33 cellular contexts compared by ENCODE assay signal in the genomic region with DNA sequence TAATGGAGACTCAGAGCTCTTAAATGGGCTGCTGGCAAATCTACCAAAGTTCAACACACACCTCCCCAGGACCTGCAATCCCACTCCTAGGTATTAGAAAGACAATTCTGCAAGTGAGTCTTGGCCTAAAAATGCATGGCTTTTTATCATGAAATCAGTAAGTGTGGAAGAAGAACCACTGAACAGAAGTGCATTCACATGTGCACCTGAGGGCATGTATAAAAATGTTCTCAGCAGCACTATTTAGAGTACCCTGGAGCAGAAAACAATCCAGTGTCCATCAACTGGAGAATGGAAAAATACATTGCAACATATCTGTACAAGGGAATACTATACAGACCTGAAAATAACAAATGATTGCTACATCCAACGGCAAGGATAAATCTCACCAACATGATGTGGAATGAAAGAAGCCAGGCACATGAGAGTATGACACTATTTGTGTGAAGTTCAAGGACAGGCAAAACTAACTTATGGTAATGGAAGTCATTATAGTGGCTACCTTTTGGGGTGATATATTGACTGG. TPM values are rescaled to one million over a fixed set of nuclear protein-coding genes. Genes with fewer than 3 reads are reported as not detected.
"Had no signal": no experiment of that assay in that cellular context is flagged by ENCODE, and none has a peak within 500 bp of the region (broad histone marks: within the 10 kb centered on the region; RNA-seq: fewer than 3 reads in every experiment).

No MANE protein-coding gene starts in this region.

- H3K4me1 ChIP-seq: breast epithelium had no signal

- H3K4me3 ChIP-seq: adrenal gland, body of pancreas, breast epithelium had no signal

- DNase-seq: activated B cell treated with CpG ODN at 0.5 μM for 24 hours; activated CD4-positive, alpha-beta memory T cell treated with anti-CD3 and anti-CD28 coated beads for 36 hours; activated CD4-positive, alpha-beta T cell treated with anti-CD3 and anti-CD28 coated beads for 4 hours; activated CD4-positive, alpha-beta T cell treated with anti-CD3 and anti-CD28 coated beads, Interleukin-2, amount 10 ng/mL, durations not matched to agents 24 days and 14 days; activated CD4-positive, alpha-beta T cell treated with anti-CD3 and anti-CD28 coated beads, Interleukin-2, amount 50 U/mL, for 1 hour; activated CD4-positive, alpha-beta T cell treated with anti-CD3 and anti-CD28 coated beads, Interleukin-2, amount 50 U/mL, for 4 hours; activated CD4-positive, CD25-positive, alpha-beta regulatory T cell treated with anti-CD3 and anti-CD28 coated beads, Interleukin-2, amount 50 U/mL, for 72 hours; activated CD8-positive, alpha-beta memory T cell treated with anti-CD3 and anti-CD28 coated beads, Interleukin-2, amount 50 U/mL, for 4 hours; activated CD8-positive, alpha-beta T cell treated with anti-CD3 and anti-CD28 coated beads for 36 hours; activated effector memory CD4-positive, alpha-beta T cell treated with anti-CD3 and anti-CD28 coated beads, Interleukin-2, amount 50 U/mL, for 16 hours; activated gamma-delta T cell treated with Interleukin-2 at 50 U/mL for 16 hours; activated naive CD4-positive, alpha-beta T cell; activated naive CD4-positive, alpha-beta T cell treated with anti-CD3 and anti-CD28 coated beads for 36 hours; activated naive CD4-positive, alpha-beta T cell treated with anti-CD3 and anti-CD28 coated beads, Interleukin-2, amount 50 U/mL, for 16 hours; activated naive CD8-positive, alpha-beta T cell treated with anti-CD3 and anti-CD28 coated beads for 36 hours; activated T-cell treated with anti-CD3 and anti-CD28 coated beads for 4 hours; activated T-cell treated with anti-CD3 and anti-CD28 coated beads, Interleukin-2, amount 50 U/mL, for 1 hour; activated T-cell treated with anti-CD3 and anti-CD28 coated beads, Interleukin-2, amount 50 U/mL, for 4 hours; activated T-cell treated with anti-CD3 and anti-CD28 coated beads, Interleukin-2, amount 50 U/mL, for 72 hours; adrenal gland; amniotic stem cell; aorta; body of pancreas; brain microvascular endothelial cell; central memory CD4-positive, alpha-beta T cell; T-helper 2 cell; T-helper 9 cell had no signal

- H3K27ac ChIP-seq: adrenal gland, body of pancreas, brain microvascular endothelial cell, breast epithelium, VCaP had no signal

- H3K27me3 ChIP-seq: adrenal gland, body of pancreas, brain microvascular endothelial cell, breast epithelium had no signal

- H3K9me3 ChIP-seq: adrenal gland, body of pancreas, breast epithelium had no signal

- H3K36me3 ChIP-seq: adrenal gland, brain microvascular endothelial cell, breast epithelium had no signal

- ATAC-seq: activated CD8-positive, alpha-beta T cell treated with anti-CD3 and anti-CD28 coated beads for 36 hours; activated naive CD4-positive, alpha-beta T cell treated with anti-CD3 and anti-CD28 coated beads, Interleukin-2, amount 50 U/mL, for 72 hours; activated T-cell treated with anti-CD3 and anti-CD28 coated beads, Interleukin-2, amount 50 U/mL, for 4 hours; activated T-cell treated with anti-CD3 and anti-CD28 coated beads, Interleukin-2, amount 50 U/mL, for 72 hours; activated T-helper 17 cell treated with anti-CD3 and anti-CD28 coated beads, Interleukin-2, amount 50 U/mL, for 72 hours; body of pancreas had no signal

RNA-seq across cellular contexts. Expression of gene SLC6A1, which starts 8.1 kb away (rescaled TPM):
- total RNA-seq: activated B cell treated with CpG ODN at 0.5 μM for 24 hours; activated CD4-positive, alpha-beta memory T cell treated with anti-CD3 and anti-CD28 coated beads for 36 hours; activated CD4-positive, alpha-beta T cell treated with anti-CD3 and anti-CD28 coated beads, Interleukin-2, amount 10 ng/mL, durations not matched to agents 24 days and 14 days; activated CD8-positive, alpha-beta memory T cell treated with anti-CD3 and anti-CD28 coated beads for 36 hours; activated CD8-positive, alpha-beta T cell treated with anti-CD3 and anti-CD28 coated beads for 36 hours; activated naive CD4-positive, alpha-beta T cell treated with anti-CD3 and anti-CD28 coated beads for 36 hours; activated naive CD4-positive, alpha-beta T cell treated with anti-CD3 and anti-CD28 coated beads, Interleukin-2, amount 50 U/mL, for 72 hours; activated naive CD8-positive, alpha-beta T cell treated with anti-CD3 and anti-CD28 coated beads for 36 hours; activated T-cell treated with anti-CD3 and anti-CD28 coated beads, Interleukin-2, amount 50 U/mL, for 4 hours; activated T-cell treated with anti-CD3 and anti-CD28 coated beads, Interleukin-2, amount 50 U/mL, for 72 hours; activated T-helper 1 cell treated with anti-CD3 and anti-CD28 coated beads, Interleukin-12 subunit alpha, Interleukin-12 subunit beta, Interleukin-2, Interleukin-4 antibody, amounts not matched to agents 30 ng/mL and 10 ng/mL and 1 ng/mL, durations not matched to agents 14 hours and 24 hours and 36 hours; activated T-helper 17 cell treated with anti-CD3 and anti-CD28 coated beads, Interleukin-2, amount 50 U/mL, for 72 hours had no signal
